In genomic region chr13:48210178-48210577, GRCh38 we compare ENCODE assay signal across 11 cellular contexts.
DNase-seq lines count a peak whose midpoint lies in the region; ATAC-seq and TF ChIP-seq lines count a peak whose summit lies in the region.
"Had no signal": no experiment of that assay in that cellular context is flagged by ENCODE, and none has a peak within 500 bp of the region (broad histone marks: within the 10 kb centered on the region; RNA-seq: fewer than 3 reads in every experiment).

No MANE protein-coding gene starts in this region.

- DNase-seq in GM12865 (ENCODE audit: low read depth) (peak; percentile 44), amniotic stem cell (lab: John Stamatoyannopoulos, UW) (peak; percentile 31), non-pigmented ciliary epithelial cell (ENCODE audit: low read depth) (peak; percentile 58), NCI-H2171 treated with DMSO at 0.1 percent for 48 hours (lab: John Stamatoyannopoulos, UW) (no peak), DMS 273 treated with DMSO at 0.1 percent for 48 hours (lab: John Stamatoyannopoulos, UW) (no peak)
- DNase-seq in stimulated activated CD4-positive, alpha-beta T cell treated with anti-CD3 and anti-CD28 coated beads, Interleukin-15, amount 100 ng/mL, for 24 hours = no peak
- no peak for DNase-seq in activated CD4-positive, alpha-beta T cell treated with anti-CD3 and anti-CD28 coated beads for 4 hours
- DNase-seq: activated CD4-positive, alpha-beta T cell treated with anti-CD3 and anti-CD28 coated beads, Interleukin-2, amount 50 U/mL, for 1 hour; Peyer's patch had no signal

- peak; percentile 46 for ATAC-seq in HG03175 (IDR thresholded peaks at IDR 0.05; ENCODE audit: unreplicated experiment)

- no peak for TF ChIP-seq CTCF in GM12865 (IDR thresholded peaks at IDR 0.05; ENCODE audit: insufficient read depth, low read depth, low read length, missing control alignments)

- no peak overlapping the region for H3K4me3 ChIP-seq in GM12865 (ENCODE audit: low read depth, low read length)
- H3K4me3 ChIP-seq: cardiac muscle cell, Peyer's patch had no signal

Comparison
In these comparisons a context has a peak if more than half of its experiments do, and no peak if none do; other contexts are left out.
1. DNase-seq: peak in GM12865 (single experiment), amniotic stem cell (single experiment) and non-pigmented ciliary epithelial cell (single experiment); none in NCI-H2171 treated with DMSO at 0.1 percent for 48 hours (single experiment), stimulated activated CD4-positive, alpha-beta T cell treated with anti-CD3 and anti-CD28 coated beads, Interleukin-15, amount 100 ng/mL, for 24 hours (single experiment), activated CD4-positive, alpha-beta T cell treated with anti-CD3 and anti-CD28 coated beads for 4 hours (0 of 2) and DMS 273 treated with DMSO at 0.1 percent for 48 hours (single experiment).